Comparison of ENCODE assay signal across 23 cellular contexts in genomic region chr11:44849424-44849823, GRCh38.
"Had no signal": no experiment of that assay in that cellular context is flagged by ENCODE, and none has a peak within 500 bp of the region (broad histone marks: within the 10 kb centered on the region; RNA-seq: fewer than 3 reads in every experiment).

No MANE protein-coding gene starts in this region.

- H3K4me1 Mint-ChIP-seq: immature natural killer cell had no signal

- H3K4me3 ChIP-seq: coronary artery, esophagus muscularis mucosa, gastroesophageal sphincter, pancreas, sigmoid colon, stomach, thyroid gland, vagina had no signal

- H3K36me3 Mint-ChIP-seq: stimulated activated effector memory CD8-positive, alpha-beta T cell treated with anti-CD3 and anti-CD28 coated beads, Interleukin-12 subunit alpha, Interleukin-12 subunit beta, amount 100 ng/mL, for 72 hours had no signal

- H3K9me3 ChIP-seq: neutrophil, pancreas, sigmoid colon, thyroid gland had no signal

- H3K27me3 Mint-ChIP-seq: progenitor cell of endocrine pancreas had no signal

- H3K36me3 ChIP-seq: esophagus muscularis mucosa, gastroesophageal sphincter, neutrophil, pancreas, thyroid gland, vagina had no signal

- H3K27ac ChIP-seq: coronary artery, esophagus muscularis mucosa, foreskin keratinocyte, neutrophil, pancreas, sigmoid colon, stomach, thyroid gland, vagina had no signal

- ATAC-seq: foreskin keratinocyte; gastroesophageal sphincter; naive thymus-derived CD4-positive, alpha-beta T cell; pancreas; stimulated activated effector memory CD8-positive, alpha-beta T cell treated with anti-CD3 and anti-CD28 coated beads, Interleukin-12 subunit alpha, Interleukin-12 subunit beta, amount 100 ng/mL, for 72 hours had no signal

- H3K4me3 Mint-ChIP-seq: immature natural killer cell; naive thymus-derived CD4-positive, alpha-beta T cell; nephron; stimulated activated effector memory CD8-positive, alpha-beta T cell treated with anti-CD3 and anti-CD28 coated beads, Interleukin-12 subunit alpha, Interleukin-12 subunit beta, amount 100 ng/mL, for 72 hours had no signal

- H3K27me3 ChIP-seq: esophagus muscularis mucosa, gastroesophageal sphincter, neutrophil, pancreas, sigmoid colon, stomach, thyroid gland, vagina had no signal

- DNase-seq: effector memory CD4-positive, alpha-beta T cell; foreskin keratinocyte; hypothalamus; immature natural killer cell; mesenchymal stem cell; midbrain; naive thymus-derived CD4-positive, alpha-beta T cell; pancreas; sigmoid colon; stimulated activated CD4-positive, alpha-beta T cell treated with anti-CD3 and anti-CD28 coated beads, Interleukin-2, amount 100 ng/mL, for 24 hours; stimulated activated CD4-positive, alpha-beta T cell treated with anti-CD3 and anti-CD28 coated beads, Interleukin-4, amount 100 ng/mL, for 24 hours; stimulated activated naive CD4-positive, alpha-beta T cell treated with Interleukin-2 at 50 U/mL for 16 hours; stomach; thyroid gland; trophoblast cell had no signal

- H3K27ac Mint-ChIP-seq: immature natural killer cell; naive thymus-derived CD4-positive, alpha-beta T cell; stimulated activated effector memory CD8-positive, alpha-beta T cell treated with anti-CD3 and anti-CD28 coated beads, Interleukin-12 subunit alpha, Interleukin-12 subunit beta, amount 100 ng/mL, for 72 hours had no signal

- H3K4me1 ChIP-seq: foreskin keratinocyte, pancreas, vagina had no signal
